Comparison of ENCODE assay signal across 23 cellular contexts in the genomic region with DNA sequence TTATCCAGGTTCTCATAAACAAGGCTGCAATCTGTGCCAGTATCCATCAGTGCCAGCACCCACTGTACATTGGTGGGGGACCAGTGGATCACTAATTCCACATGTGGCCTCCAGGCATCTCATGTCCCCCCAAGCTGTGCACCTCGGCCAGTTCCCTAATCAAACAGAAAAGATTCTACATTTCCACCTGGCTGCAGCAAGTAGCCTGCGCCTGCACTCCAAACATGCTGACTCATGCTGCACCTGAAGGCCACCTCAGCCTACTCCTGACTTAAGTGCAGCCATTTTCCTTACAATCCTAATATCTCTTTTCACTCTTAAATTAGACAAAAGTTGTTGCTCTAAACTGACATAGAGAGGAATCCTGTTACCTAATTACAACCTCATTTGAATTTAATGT.
DNase-seq lines count a peak whose midpoint lies in the region; ATAC-seq, FAIRE-seq and TF ChIP-seq lines count a peak whose summit lies in the region.
"Had no signal": no experiment of that assay in that cellular context is flagged by ENCODE, and none has a peak within 500 bp of the region (broad histone marks: within the 10 kb centered on the region; RNA-seq: fewer than 3 reads in every experiment).

No MANE protein-coding gene starts in this region.

- no peak for DNase-seq in natural killer cell
- DNase-seq in natural killer cell treated with Interleukin-12 subunit alpha and Interleukin-12 subunit beta and Interleukin-15 and Interleukin-18, amount 100 ng/mL, for 72 hours (ENCODE audit: low spot score): no peak
- DNase-seq in NCI-H69 (lab: John Stamatoyannopoulos, UW): peak; percentile 40
- DNase-seq in H1 (ENCODE audit: low read depth in 1 of 2, low spot score in 2 of 2): no peak
- no peak for DNase-seq in CD8-positive, alpha-beta T cell
- no peak for DNase-seq in T1000 (lab: John Stamatoyannopoulos, UW)
- no peak for DNase-seq in substantia nigra (lab: John Stamatoyannopoulos, UW)
- DNase-seq: BE2C; DMS 273 treated with DMSO at 0.1 percent for 48 hours; GF-D8; KG1; NCI-H1092 treated with DMSO at 0.1 percent for 48 hours; NCI-H1436 treated with DMSO at 0.1 percent for 48 hours; NCI-H2029; NCI-H2171 treated with DMSO at 0.1 percent for 48 hours; NCI-H446; NCI-H526; NK-92 treated with Interleukin-12 subunit alpha and Interleukin-12 subunit beta, amount 100 ng/mL, for 24 hours; T-helper 1 cell had no signal

- POLR2A ChIA-PET in H1 (lab: Charles Lee; ENCODE audit: partially characterized antibody): no interaction called here
- POLR2A ChIA-PET in CD8-positive, alpha-beta T cell (lab: Charles Lee): no interaction called here

- CTCF ChIA-PET in H1 (lab: Charles Lee; ENCODE audit: partially characterized antibody): no interaction called here
- CTCF ChIA-PET in CD8-positive, alpha-beta T cell (lab: Charles Lee): no interaction called here

- no peaks in the 10 kb centered on the region for H3K36me3 Mint-ChIP-seq in natural killer cell
- no peaks in the 10 kb centered on the region for H3K36me3 Mint-ChIP-seq in natural killer cell treated with Interleukin-12 subunit alpha and Interleukin-12 subunit beta and Interleukin-15 and Interleukin-18, amount 100 ng/mL, for 72 hours
- H3K36me3 Mint-ChIP-seq in CD8-positive, alpha-beta T cell: no peaks in the 10 kb centered on the region

- no peak overlapping the region for H3K27ac ChIP-seq in H1 (ENCODE audit: low read depth, low read length)
- H3K27ac ChIP-seq in CD8-positive, alpha-beta T cell (ENCODE audit: low read depth, low read length): no peak overlapping the region
- no peak overlapping the region for H3K27ac ChIP-seq in substantia nigra (ENCODE audit: low read depth, low read length, poor library complexity, severe bottlenecking)
- H3K27ac ChIP-seq: SJSA1 had no signal

- H3K23ac ChIP-seq in H1 (ENCODE audit: insufficient read length): no peak overlapping the region

- H3K27me3 ChIP-seq in H1 (replicated peaks in 1 of 4; ENCODE audit: control insufficient read depth in 3 of 4, extremely low read depth in 1 of 4, insufficient read depth in 3 of 4, low read length in 3 of 4): no peaks in the 10 kb centered on the region
- no peaks in the 10 kb centered on the region for H3K27me3 ChIP-seq in CD8-positive, alpha-beta T cell (ENCODE audit: insufficient read depth, low read length)
- H3K27me3 ChIP-seq: BE2C, SJSA1 had no signal

- H3K18ac ChIP-seq in H1 (ENCODE audit: extremely low read depth, low read length): no peak overlapping the region

- no peaks in the 10 kb centered on the region for H3K79me1 ChIP-seq in H1 (ENCODE audit: low read depth, low read length)

- no peak overlapping the region for H3K27ac Mint-ChIP-seq in natural killer cell
- H3K27ac Mint-ChIP-seq in natural killer cell treated with Interleukin-12 subunit alpha and Interleukin-12 subunit beta and Interleukin-15 and Interleukin-18, amount 100 ng/mL, for 72 hours: no peak overlapping the region
- H3K27ac Mint-ChIP-seq in CD8-positive, alpha-beta T cell: no peak overlapping the region

- no peak for TF ChIP-seq EP300 in H1 (IDR thresholded peaks at IDR 0.05; ENCODE audit: borderline replicate concordance in 1 of 2, low read depth in 2 of 2, low read length in 2 of 2)

- H3K4me1 Mint-ChIP-seq in natural killer cell: no peaks in the 10 kb centered on the region
- no peaks in the 10 kb centered on the region for H3K4me1 Mint-ChIP-seq in natural killer cell treated with Interleukin-12 subunit alpha and Interleukin-12 subunit beta and Interleukin-15 and Interleukin-18, amount 100 ng/mL, for 72 hours (ENCODE audit: low read depth in 2 of 2)
- H3K4me1 Mint-ChIP-seq in CD8-positive, alpha-beta T cell (ENCODE audit: low read depth): no peaks in the 10 kb centered on the region

- no peak overlapping the region for H3K56ac ChIP-seq in H1 (replicated peaks; ENCODE audit: insufficient read length, low read depth, low read length)

- intact Hi-C loops in natural killer cell (cut with micrococcal nuclease): no loop called here
- intact Hi-C loops in CD8-positive, alpha-beta T cell (cut with DNase I, micrococcal nuclease): no loop called here

- no peak overlapping the region for H2BK15ac ChIP-seq in H1 (ENCODE audit: low read length)

- peaks cover 9% of the 10 kb centered on the region in 2 donors for H3K9me3 Mint-ChIP-seq in natural killer cell
- H3K9me3 Mint-ChIP-seq in natural killer cell treated with Interleukin-12 subunit alpha and Interleukin-12 subunit beta and Interleukin-15 and Interleukin-18, amount 100 ng/mL, for 72 hours: peaks cover 4% of the 10 kb centered on the region
- H3K9me3 Mint-ChIP-seq in CD8-positive, alpha-beta T cell: peaks cover 11% of the 10 kb centered on the region

- no peak overlapping the region for H3K4me3 ChIP-seq in H1 (ENCODE audit: extremely low read depth in 1 of 4, insufficient read depth in 2 of 4, low read depth in 3 of 4, low read length in 4 of 4)
- H3K4me3 ChIP-seq in CD8-positive, alpha-beta T cell (ENCODE audit: low read depth, low read length): no peak overlapping the region
- H3K4me3 ChIP-seq: SJSA1 had no signal

- H3K79me2 ChIP-seq in H1 (ENCODE audit: control insufficient read depth in 1 of 2, insufficient read depth in 2 of 2, low read length in 2 of 2): no peaks in the 10 kb centered on the region

- peak overlapping the region; percentile 29 for H3K4me3 Mint-ChIP-seq in natural killer cell
- H3K4me3 Mint-ChIP-seq in natural killer cell treated with Interleukin-12 subunit alpha and Interleukin-12 subunit beta and Interleukin-15 and Interleukin-18, amount 100 ng/mL, for 72 hours: no peak overlapping the region
- H3K4me3 Mint-ChIP-seq in CD8-positive, alpha-beta T cell: no peak overlapping the region

- no peak overlapping the region for H2BK120ac ChIP-seq in H1 (replicated peaks; ENCODE audit: low read depth, low read length)

- H2BK12ac ChIP-seq in H1 (ENCODE audit: low read depth, low read length): no peak overlapping the region

- TF ChIP-seq POLR2A in H1 (IDR thresholded peaks at IDR 0.05; ENCODE audit: control extremely low read depth in 1 of 2, low read depth in 2 of 2, low read length in 2 of 2): no peak

- H2AK5ac ChIP-seq in H1 (ENCODE audit: low read depth, low read length): no peak overlapping the region

- H3K23me2 ChIP-seq in H1 (ENCODE audit: low read depth, low read length): no peaks in the 10 kb centered on the region

- H4K91ac ChIP-seq in H1 (replicated peaks; ENCODE audit: insufficient read length, low read length): no peak overlapping the region

- no peak overlapping the region for H3K9ac ChIP-seq in H1 (replicated peaks in 1 of 4; ENCODE audit: extremely low read depth in 1 of 4, low read depth in 3 of 4, low read length in 3 of 4)

- H4K20me1 ChIP-seq in H1 (replicated peaks in 1 of 2; ENCODE audit: control insufficient read depth in 1 of 2, insufficient read depth in 2 of 2, low read length in 2 of 2): no peaks in the 10 kb centered on the region

- no peak for TF ChIP-seq CTCF in natural killer cell (IDR thresholded peaks at IDR 0.05)
- TF ChIP-seq CTCF in H1 (IDR thresholded peaks at IDR 0.05; ENCODE audit: control extremely low read depth in 1 of 3, insufficient read depth in 1 of 3, low read depth in 1 of 3, low read length in 3 of 3): no peak
- no peak for TF ChIP-seq CTCF in CD8-positive, alpha-beta T cell (IDR thresholded peaks at IDR 0.05)

- peaks cover 0 to 4% (median 0%) of the 10 kb centered on the region in 4 experiments; a peak in 1 of 8 replicates for H3K36me3 ChIP-seq in H1 (ENCODE audit: control insufficient read depth in 2 of 4, insufficient read depth in 4 of 4, low read length in 3 of 4)
- no peaks in the 10 kb centered on the region for H3K36me3 ChIP-seq in CD8-positive, alpha-beta T cell (ENCODE audit: insufficient read depth, low read length)
- H3K36me3 ChIP-seq: BE2C, SJSA1 had no signal

- H4K8ac ChIP-seq in H1 (ENCODE audit: extremely low read depth, insufficient read depth, low read length): no peak overlapping the region

- no peaks in the 10 kb centered on the region for H3K4me1 ChIP-seq in H1 (replicated peaks in 1 of 4; ENCODE audit: control insufficient read depth in 3 of 4, insufficient read depth in 4 of 4, low read length in 3 of 4)
- H3K4me1 ChIP-seq in CD8-positive, alpha-beta T cell (ENCODE audit: insufficient read depth, low read length): no peaks in the 10 kb centered on the region
- H3K4me1 ChIP-seq: BE2C, SJSA1 had no signal

- peaks cover 9 to 10% of the 10 kb centered on the region in 2 experiments; a peak in 3 of 4 replicates for H3K9me3 ChIP-seq in H1 (ENCODE audit: insufficient read depth in 2 of 2, low read depth in 1 of 2, low read length in 1 of 2)
- H3K9me3 ChIP-seq in CD8-positive, alpha-beta T cell (ENCODE audit: low read length): no peaks in the 10 kb centered on the region
- H3K9me3 ChIP-seq: BE2C, SJSA1 had no signal

- no peak for ATAC-seq in natural killer cell
- no peak for ATAC-seq in natural killer cell treated with Interleukin-12 subunit alpha and Interleukin-12 subunit beta and Interleukin-15 and Interleukin-18, amount 100 ng/mL, for 72 hours
- no peak for ATAC-seq in CD8-positive, alpha-beta T cell
- ATAC-seq: Right ventricle myocardium inferior had no signal

- no peak for TF ChIP-seq RAD21 in H1 (IDR thresholded peaks at IDR 0.05 in 1 of 2, conservative IDR thresholded peaks at IDR 0.05 in 1 of 2; ENCODE audit: low read depth in 2 of 2, low read length in 2 of 2)

- H3K27me3 Mint-ChIP-seq in natural killer cell (ENCODE audit: low read depth in 2 of 2): no peaks in the 10 kb centered on the region
- H3K27me3 Mint-ChIP-seq in natural killer cell treated with Interleukin-12 subunit alpha and Interleukin-12 subunit beta and Interleukin-15 and Interleukin-18, amount 100 ng/mL, for 72 hours: no peaks in the 10 kb centered on the region
- no peaks in the 10 kb centered on the region for H3K27me3 Mint-ChIP-seq in CD8-positive, alpha-beta T cell (ENCODE audit: low read depth)

- no peak overlapping the region for H2AFZ ChIP-seq in H1 (ENCODE audit: low read length)

- H3K14ac ChIP-seq in H1 (ENCODE audit: insufficient read length): no peak overlapping the region

- no peak overlapping the region for H2BK5ac ChIP-seq in H1 (ENCODE audit: low read depth, low read length)

- H2BK20ac ChIP-seq in H1 (ENCODE audit: low read length): no peak overlapping the region

- 97% methylated on average over 2 of the region's 2 CpGs; no CpG with 5 or more reads in 1 of the 2 experiments for whole genome bisulfite sequencing in H1 (ENCODE audit: extremely low coverage in 1 of 2, insufficient coverage in 1 of 2, insufficient read length in 1 of 2, insufficient replicate concordance in 2 of 2, low coverage in 1 of 2, low lambda C conversion rate in 2 of 2, missing lambda C conversion rate in 1 of 2), 2 experiments

- H3K4me2 ChIP-seq in H1 (ENCODE audit: insufficient read depth in 1 of 2, low read depth in 2 of 2, low read length in 2 of 2): no peak overlapping the region

- H3K4ac ChIP-seq in H1 (replicated peaks; ENCODE audit: insufficient read length, low read depth, low read length): no peak overlapping the region

- no peak overlapping the region for H4K5ac ChIP-seq in H1 (ENCODE audit: insufficient read length, low read depth, low read length)

- FAIRE-seq in H1 (lab: Jason Lieb, UNC): no peak
- FAIRE-seq: H54, RCC 7860 had no signal

TF ChIP-seq in H1, 55 proteins besides CTCF, POLR2A, EP300 and RAD21 (continues in another document):
- peak; percentile 33; the same call in 1 of the 2 replicates for TF ChIP-seq MAFK (IDR thresholded peaks at IDR 0.05; ENCODE audit: low read depth, low read length)
- TF ChIP-seq RXRA (IDR thresholded peaks at IDR 0.05; ENCODE audit: insufficient read depth, low read depth, low read length): no peak
- no peak for TF ChIP-seq KDM4A (IDR thresholded peaks at IDR 0.05; ENCODE audit: low read depth, low read length, severe bottlenecking)
